In the genomic region with DNA sequence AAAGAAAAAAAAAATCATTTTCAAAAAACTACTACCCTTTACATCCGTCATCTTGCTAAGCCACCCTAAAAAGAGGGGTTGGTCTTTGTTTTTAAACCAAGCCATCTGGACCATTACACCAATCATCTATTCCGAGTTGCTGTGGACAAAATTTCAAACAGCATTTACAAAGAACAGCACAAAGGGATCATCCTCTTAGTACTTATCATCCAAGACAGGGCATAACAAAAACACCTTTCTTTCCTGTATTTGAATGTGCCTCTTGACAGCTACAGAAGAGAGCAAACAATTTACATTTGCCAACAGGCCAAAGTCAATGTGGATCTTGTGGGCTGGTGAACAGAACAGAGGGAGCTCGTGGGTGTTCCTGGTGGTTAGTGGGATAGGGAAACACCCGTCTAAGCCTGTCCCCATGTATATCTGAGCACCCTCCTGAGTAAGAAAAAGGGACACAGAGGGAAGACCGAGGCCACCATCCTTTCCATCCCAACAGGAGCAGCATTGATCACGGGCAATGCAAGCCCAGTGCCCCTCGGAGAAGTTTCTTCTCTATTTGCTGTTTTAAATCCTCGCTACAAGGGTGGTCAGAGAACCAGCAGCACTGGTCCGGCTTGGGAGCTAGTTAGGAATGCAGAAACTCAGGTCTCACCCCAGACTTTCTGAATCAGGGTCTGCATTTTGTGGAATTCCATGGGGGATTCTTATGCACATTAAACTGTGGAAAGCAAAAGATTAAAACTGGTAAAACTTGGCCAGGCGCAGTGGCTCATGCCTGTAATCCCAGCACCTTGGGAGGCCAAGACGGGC, we compare ENCODE assay signal across 14 cellular contexts. TPM values are rescaled to one million over a fixed set of nuclear protein-coding genes. Genes with fewer than 3 reads are reported as not detected.
DNase-seq lines count a peak whose midpoint lies in the region; ATAC-seq and TF ChIP-seq lines count a peak whose summit lies in the region.
"Had no signal": no experiment of that assay in that cellular context is flagged by ENCODE, and none has a peak within 500 bp of the region (broad histone marks: within the 10 kb centered on the region; RNA-seq: fewer than 3 reads in every experiment).

No MANE protein-coding gene starts in this region.

- H3K27me3 Mint-ChIP-seq in CD4-positive, alpha-beta memory T cell: no peaks in the 10 kb centered on the region
- H3K27me3 Mint-ChIP-seq in brain (no peaks in the 10 kb centered on the region), natural killer cell (ENCODE audit: low read depth in 2 of 2) (peaks cover 5% of the 10 kb centered on the region in 2 donors)
- H3K27me3 Mint-ChIP-seq: activated CD4-positive, alpha-beta memory T cell treated with anti-CD3 and anti-CD28 coated beads for 36 hours had no signal

- H4K20me1 ChIP-seq in KMS-11 (ENCODE audit: insufficient read depth): no peaks in the 10 kb centered on the region

- intact Hi-C loops in CD4-positive, alpha-beta memory T cell (cut with micrococcal nuclease): loop anchor here (5.0 kb wide), 1 partner anchor 363 kb away; no protein-coding TSS in a partner anchor
- intact Hi-C loops in natural killer cell (cut with micrococcal nuclease): no loop called here

- CTCF ChIA-PET in CD4-positive, alpha-beta memory T cell (lab: Charles Lee; ENCODE audit: partially characterized antibody): no interaction called here

- no peak overlapping the region for H3K27ac ChIP-seq in CD4-positive, alpha-beta memory T cell (ENCODE audit: low read depth, low read length)
- no peak overlapping the region for H3K27ac ChIP-seq in KMS-11

- H3K9me3 ChIP-seq in CD4-positive, alpha-beta memory T cell (ENCODE audit: control insufficient read depth in 1 of 2, low read length in 2 of 2): no peaks in the 10 kb centered on the region
- H3K9me3 ChIP-seq: HAP-1, heart left ventricle, SK-N-SH had no signal

- no peak overlapping the region for H2AFZ ChIP-seq in KMS-11 (ENCODE audit: low read depth)

- H3K27me3 ChIP-seq in CD4-positive, alpha-beta memory T cell (ENCODE audit: insufficient read depth, low read length): no peaks in the 10 kb centered on the region
- no peaks in the 10 kb centered on the region for H3K27me3 ChIP-seq in KMS-11 (ENCODE audit: insufficient read depth, low read depth)
- H3K27me3 ChIP-seq: heart left ventricle had no signal

- peaks cover 17 to 25% of the 10 kb centered on the region in 2 donors for H3K36me3 Mint-ChIP-seq in CD4-positive, alpha-beta memory T cell
- peaks cover 23% of the 10 kb centered on the region for H3K36me3 Mint-ChIP-seq in brain
- peaks cover 5% of the 10 kb centered on the region for H3K36me3 Mint-ChIP-seq in natural killer cell

- peak overlapping the region; percentile 98; the same call in 1 of the 2 replicates for H3K4me2 ChIP-seq in KMS-11

- no peak overlapping the region for H3K9ac ChIP-seq in KMS-11
- H3K9ac ChIP-seq: SK-N-SH had no signal

- no peak overlapping the region for H3K4me3 ChIP-seq in CD4-positive, alpha-beta memory T cell (ENCODE audit: low read length in 2 of 2)
- H3K4me3 ChIP-seq in KMS-11 (IDR thresholded peaks at IDR 0.05; ENCODE audit: insufficient read depth, low read depth, low read length): no peak overlapping the region
- H3K4me3 ChIP-seq: lung had no signal

- H3K27ac Mint-ChIP-seq in CD4-positive, alpha-beta memory T cell: peak overlapping the region in 6 of 7 donors; percentile 18 to 77 (median 34)
- H3K27ac Mint-ChIP-seq in brain (peak overlapping the region in 2 of 5 experiments; percentile 45 to 61), natural killer cell (peak overlapping the region in 1 of 2 donors; percentile 39)
- H3K27ac Mint-ChIP-seq: activated CD4-positive, alpha-beta memory T cell treated with anti-CD3 and anti-CD28 coated beads for 36 hours had no signal

- ATAC-seq in natural killer cell: no peak
- ATAC-seq: heart left ventricle had no signal

- H3K79me2 ChIP-seq in KMS-11 (ENCODE audit: insufficient read depth, low read depth): peaks cover 7% of the 10 kb centered on the region

- no peaks in the 10 kb centered on the region for H3K9me3 Mint-ChIP-seq in CD4-positive, alpha-beta memory T cell
- H3K9me3 Mint-ChIP-seq in brain: no peaks in the 10 kb centered on the region
- H3K9me3 Mint-ChIP-seq in natural killer cell: no peaks in the 10 kb centered on the region
- H3K9me3 Mint-ChIP-seq: activated CD4-positive, alpha-beta memory T cell treated with anti-CD3 and anti-CD28 coated beads for 36 hours had no signal

- H3K4me1 Mint-ChIP-seq in CD4-positive, alpha-beta memory T cell: peaks cover 18 to 43% (median 38%) of the 10 kb centered on the region in 4 donors
- H3K4me1 Mint-ChIP-seq in brain (peaks cover 30% of the 10 kb centered on the region), natural killer cell (peaks cover 23 to 52% of the 10 kb centered on the region in 2 donors)

- peak overlapping the region in 7 of 8 donors; percentile 5 to 69 (median 38) for H3K4me3 Mint-ChIP-seq in CD4-positive, alpha-beta memory T cell
- peak overlapping the region; percentile 28 to 76 (median 55) for H3K4me3 Mint-ChIP-seq in brain
- H3K4me3 Mint-ChIP-seq in natural killer cell: peak overlapping the region; percentile 62

- H3K4me1 ChIP-seq in CD4-positive, alpha-beta memory T cell (ENCODE audit: insufficient read depth, low read length): peaks cover 27% of the 10 kb centered on the region
- H3K4me1 ChIP-seq in KMS-11 (ENCODE audit: low read depth, poor library complexity, severe bottlenecking): peaks cover 7% of the 10 kb centered on the region

- H3K36me3 ChIP-seq in CD4-positive, alpha-beta memory T cell (ENCODE audit: insufficient read depth, low read length): no peaks in the 10 kb centered on the region
- H3K36me3 ChIP-seq in KMS-11 (ENCODE audit: insufficient read depth): no peaks in the 10 kb centered on the region
- H3K36me3 ChIP-seq: HAP-1 had no signal

- TF ChIP-seq CTCF in KMS-11 (conservative IDR thresholded peaks at IDR 0.05; ENCODE audit: low read depth, low read length) (no peak), brain (conservative IDR thresholded peaks at IDR 0.05) (no peak), natural killer cell (IDR thresholded peaks at IDR 0.05) (no peak)

- DNase-seq in CD4-positive, alpha-beta memory T cell: no peak
- DNase-seq in natural killer cell (no peak), NCI-H2171 (lab: John Stamatoyannopoulos, UW) (no peak), NCI-H2227 (lab: John Stamatoyannopoulos, UW; ENCODE audit: unreplicated experiment) (no peak), activated gamma-delta T cell (lab: John Stamatoyannopoulos, UW) (no peak), SKM-1 treated with dmso at 0.1 percent for 144 hours (lab: John Stamatoyannopoulos, UW; ENCODE audit: unreplicated experiment) (no peak)
- DNase-seq: activated CD4-positive, alpha-beta memory T cell treated with anti-CD3 and anti-CD28 coated beads for 36 hours; heart left ventricle; NCI-H1105 treated with DMSO at 0.1 percent for 48 hours; SK-N-SH had no signal

- POLR2A ChIA-PET in CD4-positive, alpha-beta memory T cell (lab: Charles Lee; ENCODE audit: partially characterized antibody): no interaction called here

RNA-seq across cellular contexts. Expression of gene SLC39A11, which starts 1.9 kb away (rescaled TPM):
- 10 to 100 TPM; 20.8 to 23.7 TPM for total RNA-seq in CD4-positive, alpha-beta memory T cell
- 10 to 100 TPM; 15.9 to 20.0 TPM for polyA plus RNA-seq in CD4-positive, alpha-beta memory T cell
- 11.0 TPM for polyA plus RNA-seq in brain (ENCODE audit: insufficient read depth, low read depth, low replicate concordance)
- 10 to 100 TPM; 32.6 to 44.9 (median 39.4) TPM for total RNA-seq in natural killer cell
